In the genomic region with DNA sequence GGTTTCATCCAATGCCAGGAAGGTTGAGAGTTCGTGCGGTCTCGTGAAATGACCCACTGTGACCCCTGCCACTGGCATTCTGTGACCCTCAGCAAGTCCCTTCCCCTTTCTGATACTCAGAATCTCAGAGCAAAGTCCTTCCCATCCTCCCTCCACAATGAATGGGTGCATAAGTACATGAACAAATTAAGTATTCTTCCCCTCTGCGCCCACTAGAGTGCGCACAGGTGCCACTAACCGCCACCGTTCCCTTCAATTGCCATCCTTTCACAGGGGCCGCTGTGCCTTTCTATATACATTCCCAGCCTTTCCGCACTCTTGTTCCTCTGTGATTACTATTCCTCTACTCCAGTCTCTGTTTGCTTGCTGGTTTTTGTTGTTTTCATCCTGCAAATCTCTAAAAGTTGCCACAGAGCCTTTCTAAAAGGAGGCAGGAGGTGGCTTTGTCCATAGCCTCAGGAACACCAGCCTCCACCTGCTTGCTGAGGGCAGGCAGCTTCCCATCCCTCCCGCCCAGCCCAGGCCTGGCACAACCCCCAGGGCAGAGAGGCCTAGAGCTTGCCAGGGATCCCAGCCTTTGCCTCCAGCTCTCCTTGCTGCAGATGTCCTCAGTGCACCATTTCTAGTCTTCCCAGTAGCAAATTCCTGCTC, we compare ENCODE assay signal across 1 cellular context.
TF ChIP-seq lines count a peak whose summit lies in the region.

No MANE protein-coding gene starts in this region.

TF ChIP-seq in HCT116, 20 proteins besides CTCF, POLR2A, EP300 and RAD21 (continued from another document):
- TF ChIP-seq, protein P1, sequence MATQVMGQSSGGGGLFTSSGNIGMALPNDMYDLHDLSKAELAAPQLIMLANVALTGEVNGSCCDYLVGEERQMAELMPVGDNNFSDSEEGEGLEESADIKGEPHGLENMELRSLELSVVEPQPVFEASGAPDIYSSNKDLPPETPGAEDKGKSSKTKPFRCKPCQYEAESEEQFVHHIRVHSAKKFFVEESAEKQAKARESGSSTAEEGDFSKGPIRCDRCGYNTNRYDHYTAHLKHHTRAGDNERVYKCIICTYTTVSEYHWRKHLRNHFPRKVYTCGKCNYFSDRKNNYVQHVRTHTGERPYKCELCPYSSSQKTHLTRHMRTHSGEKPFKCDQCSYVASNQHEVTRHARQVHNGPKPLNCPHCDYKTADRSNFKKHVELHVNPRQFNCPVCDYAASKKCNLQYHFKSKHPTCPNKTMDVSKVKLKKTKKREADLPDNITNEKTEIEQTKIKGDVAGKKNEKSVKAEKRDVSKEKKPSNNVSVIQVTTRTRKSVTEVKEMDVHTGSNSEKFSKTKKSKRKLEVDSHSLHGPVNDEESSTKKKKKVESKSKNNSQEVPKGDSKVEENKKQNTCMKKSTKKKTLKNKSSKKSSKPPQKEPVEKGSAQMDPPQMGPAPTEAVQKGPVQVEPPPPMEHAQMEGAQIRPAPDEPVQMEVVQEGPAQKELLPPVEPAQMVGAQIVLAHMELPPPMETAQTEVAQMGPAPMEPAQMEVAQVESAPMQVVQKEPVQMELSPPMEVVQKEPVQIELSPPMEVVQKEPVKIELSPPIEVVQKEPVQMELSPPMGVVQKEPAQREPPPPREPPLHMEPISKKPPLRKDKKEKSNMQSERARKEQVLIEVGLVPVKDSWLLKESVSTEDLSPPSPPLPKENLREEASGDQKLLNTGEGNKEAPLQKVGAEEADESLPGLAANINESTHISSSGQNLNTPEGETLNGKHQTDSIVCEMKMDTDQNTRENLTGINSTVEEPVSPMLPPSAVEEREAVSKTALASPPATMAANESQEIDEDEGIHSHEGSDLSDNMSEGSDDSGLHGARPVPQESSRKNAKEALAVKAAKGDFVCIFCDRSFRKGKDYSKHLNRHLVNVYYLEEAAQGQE (IDR thresholded peaks at IDR 0.05; ENCODE audit: low read depth), result no peak
- no peak for TF ChIP-seq SP1 (IDR thresholded peaks at IDR 0.05; ENCODE audit: low read depth)
- TF ChIP-seq, protein P2, sequence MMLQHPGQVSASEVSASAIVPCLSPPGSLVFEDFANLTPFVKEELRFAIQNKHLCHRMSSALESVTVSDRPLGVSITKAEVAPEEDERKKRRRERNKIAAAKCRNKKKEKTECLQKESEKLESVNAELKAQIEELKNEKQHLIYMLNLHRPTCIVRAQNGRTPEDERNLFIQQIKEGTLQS (IDR thresholded peaks at IDR 0.05), result no peak
- TF ChIP-seq CEBPB (IDR thresholded peaks at IDR 0.05; ENCODE audit: low read depth), result no peak
- TF ChIP-seq POLR2AphosphoS5 (IDR thresholded peaks at IDR 0.05; ENCODE audit: low read depth, low read length), result no peak
- TF ChIP-seq, protein P3, sequence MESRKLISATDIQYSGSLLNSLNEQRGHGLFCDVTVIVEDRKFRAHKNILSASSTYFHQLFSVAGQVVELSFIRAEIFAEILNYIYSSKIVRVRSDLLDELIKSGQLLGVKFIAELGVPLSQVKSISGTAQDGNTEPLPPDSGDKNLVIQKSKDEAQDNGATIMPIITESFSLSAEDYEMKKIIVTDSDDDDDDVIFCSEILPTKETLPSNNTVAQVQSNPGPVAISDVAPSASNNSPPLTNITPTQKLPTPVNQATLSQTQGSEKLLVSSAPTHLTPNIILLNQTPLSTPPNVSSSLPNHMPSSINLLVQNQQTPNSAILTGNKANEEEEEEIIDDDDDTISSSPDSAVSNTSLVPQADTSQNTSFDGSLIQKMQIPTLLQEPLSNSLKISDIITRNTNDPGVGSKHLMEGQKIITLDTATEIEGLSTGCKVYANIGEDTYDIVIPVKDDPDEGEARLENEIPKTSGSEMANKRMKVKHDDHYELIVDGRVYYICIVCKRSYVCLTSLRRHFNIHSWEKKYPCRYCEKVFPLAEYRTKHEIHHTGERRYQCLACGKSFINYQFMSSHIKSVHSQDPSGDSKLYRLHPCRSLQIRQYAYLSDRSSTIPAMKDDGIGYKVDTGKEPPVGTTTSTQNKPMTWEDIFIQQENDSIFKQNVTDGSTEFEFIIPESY (IDR thresholded peaks at IDR 0.05; ENCODE audit: extremely low read depth, insufficient replicate concordance, low read length), result no peak
- TF ChIP-seq ZFX (IDR thresholded peaks at IDR 0.05), result no peak
- TF ChIP-seq SIN3A (IDR thresholded peaks at IDR 0.05; ENCODE audit: low read depth), result no peak
- TF ChIP-seq EZH2phosphoT487 (IDR thresholded peaks at IDR 0.05; ENCODE audit: borderline replicate concordance), result no peak
- TF ChIP-seq EGR1 (IDR thresholded peaks at IDR 0.05; ENCODE audit: low read depth), result no peak
- no peak for TF ChIP-seq YY1 (IDR thresholded peaks at IDR 0.05; ENCODE audit: extremely low read depth, insufficient replicate concordance, low read depth, low read length)
- no peak for TF ChIP-seq ELF1 (IDR thresholded peaks at IDR 0.05; ENCODE audit: borderline replicate concordance, low read depth)
